ENCODE assay signal across 9 cellular contexts in genomic region chr9:136742640-136743391, GRCh38. TPM values are rescaled to one million over a fixed set of nuclear protein-coding genes. Genes with fewer than 3 reads are reported as not detected.
A peak's percentile ranks its signal among the peaks of the same experiment; 100 is the strongest.
DNase-seq lines count a peak whose midpoint lies in the region; TF ChIP-seq lines count a peak whose summit lies in the region.
"Had no signal": no experiment of that assay in that cellular context is flagged by ENCODE, and none has a peak within 500 bp of the region (broad histone marks: within the 10 kb centered on the region; RNA-seq: fewer than 3 reads in every experiment).

Gene LCN10 (minus strand): TSS chr9:136742940. CDS start chr9:136742903, 37 bp downstream.

- peaks cover 5% of the 10 kb centered on the region for H3K27me3 Mint-ChIP-seq in brain

- H3K4me1 ChIP-seq in BLaER1 treated with 17β-estradiol and CSF1 and Interleukin-3, amounts not matched to agents 10 nM and 100 nM = peaks cover 41 to 85% (median 76%) of the 10 kb centered on the region in 10 experiments
- H3K4me1 ChIP-seq in KMS-11 (ENCODE audit: low read depth, poor library complexity, severe bottlenecking) = peaks cover 11% of the 10 kb centered on the region

- H4K20me1 ChIP-seq in BLaER1 treated with 17β-estradiol and CSF1 and Interleukin-3, amounts not matched to agents 10 nM and 100 nM = peaks cover 0 to 36% (median 8%) of the 10 kb centered on the region in 11 experiments; a peak in 8 of 22 replicates
- H4K20me1 ChIP-seq in KMS-11 (ENCODE audit: insufficient read depth) = no peaks in the 10 kb centered on the region

- no peak within 1 kb of the TSS for H2AFZ ChIP-seq in KMS-11 (ENCODE audit: low read depth)

- in situ Hi-C loops in KBM-7 (cut with MboI; ENCODE audit: low pct_unique_long_range_greater_than_20kb, low sequenced_read_pairs) = no loop called here

- H3K79me2 ChIP-seq in KMS-11 (ENCODE audit: insufficient read depth, low read depth) = no peaks in the 10 kb centered on the region

- H3K9ac ChIP-seq in BLaER1 treated with 17β-estradiol and CSF1 and Interleukin-3, amounts not matched to agents 10 nM and 100 nM = peak within 1 kb of the TSS in 8 of 11 experiments; percentile 4 to 53 (median 42); a peak in 9 of 22 replicates
- no peak within 1 kb of the TSS for H3K9ac ChIP-seq in KMS-11

- H3K9me3 Mint-ChIP-seq in brain = peaks cover 0 to 3% (median 0%) of the 10 kb centered on the region in 5 experiments

- no peak within 1 kb of the TSS for H3K27ac Mint-ChIP-seq in brain

- no peaks in the 10 kb centered on the region for H3K9me3 ChIP-seq in BLaER1 treated with 17β-estradiol and CSF1 and Interleukin-3, amounts not matched to agents 10 nM and 100 nM (replicated peaks in 1 of 11)

- H3K4me2 ChIP-seq in BLaER1 treated with 17β-estradiol and CSF1 and Interleukin-3, amounts not matched to agents 10 nM and 100 nM = peak within 1 kb of the TSS; percentile 87 to 99 (median 95)
- 0 out of 2 replicates have a peak within 1 kb of the TSS, but pooled peaks have one; percentile 29 for H3K4me2 ChIP-seq in KMS-11

- H3K27ac ChIP-seq in BLaER1 treated with 17β-estradiol and CSF1 and Interleukin-3, amounts not matched to agents 10 nM and 100 nM = peak within 1 kb of the TSS in 1 of 11 experiments; percentile 46; a peak in 2 of 22 replicates
- no peak within 1 kb of the TSS for H3K27ac ChIP-seq in KMS-11

- H3K4me3 Mint-ChIP-seq in brain = no peak within 1 kb of the TSS

- H3K27me3 ChIP-seq in BLaER1 treated with 17β-estradiol and CSF1 and Interleukin-3, amounts not matched to agents 10 nM and 100 nM = peaks cover 0 to 47% (median 0%) of the 10 kb centered on the region in 11 experiments; a peak in 9 of 22 replicates
- H3K27me3 ChIP-seq in KMS-11 (ENCODE audit: insufficient read depth, low read depth) = peaks cover 96% of the 10 kb centered on the region

- DNase-seq in mucosa of gallbladder (ENCODE audit: low spot score) (no peak), SIG-M5 (lab: John Stamatoyannopoulos, UW) (no peak), KBM-7 (no peak), anterior cingulate cortex (lab: John Stamatoyannopoulos, UW) (no peak), NK-92 (lab: John Stamatoyannopoulos, UW; ENCODE audit: unreplicated experiment) (no peak)

- peaks cover 3% of the 10 kb centered on the region for H3K4me1 Mint-ChIP-seq in brain

- no peaks in the 10 kb centered on the region for H3K36me3 ChIP-seq in BLaER1 treated with 17β-estradiol and CSF1 and Interleukin-3, amounts not matched to agents 10 nM and 100 nM
- H3K36me3 ChIP-seq in KMS-11 (ENCODE audit: insufficient read depth) = no peaks in the 10 kb centered on the region

- H3K4me3 ChIP-seq in BLaER1 treated with 17β-estradiol and CSF1 and Interleukin-3, amounts not matched to agents 10 nM and 100 nM = peak within 1 kb of the TSS; percentile 9 to 55 (median 30); a peak in 14 of 20 replicates
- no peak within 1 kb of the TSS for H3K4me3 ChIP-seq in KMS-11 (IDR thresholded peaks at IDR 0.05; ENCODE audit: insufficient read depth, low read depth, low read length)

- TF ChIP-seq CTCF in KMS-11 (conservative IDR thresholded peaks at IDR 0.05; ENCODE audit: low read depth, low read length) (no peak), brain (conservative IDR thresholded peaks at IDR 0.05) (peak; percentile 16 to 35)

- no peaks in the 10 kb centered on the region for H3K36me3 Mint-ChIP-seq in brain

RNA-seq across cellular contexts. Expression of gene LCN10, which starts in this region (rescaled TPM):
- 3.5 TPM for polyA plus RNA-seq in brain (ENCODE audit: insufficient read depth, low read depth, low replicate concordance)
- total RNA-seq in mucosa of gallbladder = 11.4 TPM
- total RNA-seq: glomerular endothelial cell had no signal
